In genomic region chr15:60695713-60696522, GRCh38 we compare ENCODE assay signal across 12 cellular contexts.
DNase-seq lines count a peak whose midpoint lies in the region; ATAC-seq lines count a peak whose summit lies in the region.
"Had no signal": no experiment of that assay in that cellular context is flagged by ENCODE, and none has a peak within 500 bp of the region (broad histone marks: within the 10 kb centered on the region; RNA-seq: fewer than 3 reads in every experiment).

No MANE protein-coding gene starts in this region.

- H3K4me1 Mint-ChIP-seq in naive thymus-derived CD4-positive, alpha-beta T cell = peaks cover 2 to 42% (median 27%) of the 10 kb centered on the region in 7 donors

- H3K4me3 ChIP-seq in naive thymus-derived CD4-positive, alpha-beta T cell (ENCODE audit: low read length) = peak overlapping the region; percentile 16
- H3K4me3 ChIP-seq: lower lobe of right lung had no signal

- peak overlapping the region in 6 of 10 donors; percentile 14 to 54 (median 33) for H3K4me3 Mint-ChIP-seq in naive thymus-derived CD4-positive, alpha-beta T cell

- H3K27me3 Mint-ChIP-seq in naive thymus-derived CD4-positive, alpha-beta T cell = peaks cover 0 to 3% (median 0%) of the 10 kb centered on the region in 5 donors

- intact Hi-C loops in naive thymus-derived CD4-positive, alpha-beta T cell (cut with micrococcal nuclease) = no loop called here

- H3K9me3 ChIP-seq in naive thymus-derived CD4-positive, alpha-beta T cell (ENCODE audit: control insufficient read depth in 2 of 3, low read length in 3 of 3) = no peaks in the 10 kb centered on the region
- H3K9me3 ChIP-seq: lower lobe of right lung had no signal

- no peaks in the 10 kb centered on the region for H3K27me3 ChIP-seq in naive thymus-derived CD4-positive, alpha-beta T cell (ENCODE audit: control insufficient read depth in 2 of 2, insufficient read depth in 2 of 2, low read length in 2 of 2)

- no peaks in the 10 kb centered on the region for H3K36me3 Mint-ChIP-seq in naive thymus-derived CD4-positive, alpha-beta T cell

- POLR2A ChIA-PET in naive thymus-derived CD4-positive, alpha-beta T cell (lab: Charles Lee) = interaction anchor here (0.6 to 0.8 kb wide), 2 partner anchors 22 to 26 kb away, joined by 3 read pairs; no protein-coding TSS in a partner anchor

- H3K27ac Mint-ChIP-seq in naive thymus-derived CD4-positive, alpha-beta T cell = peak overlapping the region in 2 of 9 donors; percentile 39 to 43

- H3K36me3 ChIP-seq in naive thymus-derived CD4-positive, alpha-beta T cell (ENCODE audit: control insufficient read depth in 2 of 3, insufficient read depth in 3 of 3, low read length in 3 of 3) = no peaks in the 10 kb centered on the region
- H3K36me3 ChIP-seq: lower lobe of right lung had no signal

- DNase-seq in activated CD4-positive, CD25-positive, alpha-beta regulatory T cell treated with anti-CD3 and anti-CD28 coated beads, Interleukin-2, amount 50 U/mL, for 16 hours (ENCODE audit: low read depth, low spot score) = peak; percentile 26
- DNase-seq in activated effector memory CD4-positive, alpha-beta T cell treated with anti-CD3 and anti-CD28 coated beads, Interleukin-2, amount 50 U/mL, for 16 hours = peak; percentile 90
- DNase-seq in naive thymus-derived CD4-positive, alpha-beta T cell = peak in 1 of 9 donors; percentile 82
- DNase-seq in stimulated activated CD8-positive, alpha-beta memory T cell treated with anti-CD3 and anti-CD28 coated beads, Interleukin-4, amount 100 ng/mL, for 24 hours (ENCODE audit: low read depth) = peak; percentile 70
- DNase-seq in KG1 (lab: John Stamatoyannopoulos, UW) = no peak
- DNase-seq: DND-41, lower lobe of right lung, NCI-H2081, T1000 had no signal

- no peak for ATAC-seq in naive thymus-derived CD4-positive, alpha-beta T cell
- ATAC-seq in HG03354 (IDR thresholded peaks at IDR 0.05; ENCODE audit: poor library complexity, severe bottlenecking, unreplicated experiment) = no peak
- no peak for ATAC-seq in GM18873 (IDR thresholded peaks at IDR 0.05; ENCODE audit: low FRiP score, unreplicated experiment)
- no peak for ATAC-seq in HG02678 (IDR thresholded peaks at IDR 0.05; ENCODE audit: unreplicated experiment)

- no peak overlapping the region for H3K27ac ChIP-seq in naive thymus-derived CD4-positive, alpha-beta T cell (ENCODE audit: low read depth, low read length)
- H3K27ac ChIP-seq: lower lobe of right lung had no signal

- H3K4me1 ChIP-seq in naive thymus-derived CD4-positive, alpha-beta T cell (ENCODE audit: control insufficient read depth in 2 of 2, insufficient read depth in 2 of 2, low read length in 2 of 2) = peaks cover 3 to 7% of the 10 kb centered on the region in 2 donors

- CTCF ChIA-PET in naive thymus-derived CD4-positive, alpha-beta T cell (lab: Charles Lee) = interaction anchor here (0.7 kb wide), 1 partner anchor 175 kb away, joined by 4 read pairs; no protein-coding TSS in a partner anchor

- H3K9me3 Mint-ChIP-seq in naive thymus-derived CD4-positive, alpha-beta T cell = no peaks in the 10 kb centered on the region
